In genomic region chr18:36693931-36694661, GRCh38 we compare ENCODE assay signal across 12 cellular contexts.
DNase-seq lines count a peak whose midpoint lies in the region; ATAC-seq and TF ChIP-seq lines count a peak whose summit lies in the region.
"Had no signal": no experiment of that assay in that cellular context is flagged by ENCODE, and none has a peak within 500 bp of the region (broad histone marks: within the 10 kb centered on the region; RNA-seq: fewer than 3 reads in every experiment).

No MANE protein-coding gene starts in this region.

- TF ChIP-seq CTCF in brain (conservative IDR thresholded peaks at IDR 0.05) (no peak), osteoblast (IDR thresholded peaks at IDR 0.05; ENCODE audit: extremely low read depth, low read depth, low read length) (no peak), MM.1S (IDR thresholded peaks at IDR 0.05; ENCODE audit: low read length) (no peak)

- H3F3A ChIP-seq in MM.1S (ENCODE audit: insufficient read depth, low read length) = no peaks in the 10 kb centered on the region

- peak overlapping the region in 4 of 5 experiments; percentile 15 to 75 (median 26) for H3K27ac Mint-ChIP-seq in brain
- H3K27ac Mint-ChIP-seq: activated B cell treated with CpG ODN at 0.5 μM for 24 hours; activated naive CD8-positive, alpha-beta T cell treated with anti-CD3 and anti-CD28 coated beads, Interleukin-2, amount 10 ng/mL, durations not matched to agents 7 days and 5 days; natural killer cell had no signal

- H3K36me3 ChIP-seq in osteoblast (ENCODE audit: insufficient read depth, low read length) = no peaks in the 10 kb centered on the region
- H3K36me3 ChIP-seq in MM.1S (replicated peaks; ENCODE audit: insufficient read depth, low read length) = no peaks in the 10 kb centered on the region
- H3K36me3 ChIP-seq: gastrocnemius medialis had no signal

- in situ Hi-C loops in G401 (cut with HindIII; ENCODE audit: low sequenced_read_pairs) = no loop called here

- no peaks in the 10 kb centered on the region for H3K27me3 Mint-ChIP-seq in brain
- H3K27me3 Mint-ChIP-seq: activated B cell treated with CpG ODN at 0.5 μM for 24 hours had no signal

- no peaks in the 10 kb centered on the region for H3K9me3 Mint-ChIP-seq in brain
- H3K9me3 Mint-ChIP-seq: activated B cell treated with CpG ODN at 0.5 μM for 24 hours; activated naive CD8-positive, alpha-beta T cell treated with anti-CD3 and anti-CD28 coated beads, Interleukin-2, amount 10 ng/mL, durations not matched to agents 7 days and 5 days; natural killer cell had no signal

- H3K9ac ChIP-seq in MM.1S (ENCODE audit: low read length) = no peak overlapping the region

- H4K20me1 ChIP-seq in osteoblast (ENCODE audit: insufficient read depth, low read length) = no peaks in the 10 kb centered on the region
- no peaks in the 10 kb centered on the region for H4K20me1 ChIP-seq in MM.1S (ENCODE audit: insufficient read depth, low read length)

- H3K36me3 Mint-ChIP-seq in brain = peaks cover 24% of the 10 kb centered on the region
- H3K36me3 Mint-ChIP-seq: activated naive CD8-positive, alpha-beta T cell treated with anti-CD3 and anti-CD28 coated beads, Interleukin-2, amount 10 ng/mL, durations not matched to agents 7 days and 5 days; natural killer cell had no signal

- H3K4me1 ChIP-seq in osteoblast (ENCODE audit: insufficient read depth, low read length) (peaks cover 22% of the 10 kb centered on the region), MM.1S (ENCODE audit: low read length) (no peaks in the 10 kb centered on the region)

- H2AFZ ChIP-seq in osteoblast (ENCODE audit: low read length) = no peak overlapping the region
- H2AFZ ChIP-seq in MM.1S (ENCODE audit: low read length) = no peak overlapping the region

- H3K27me3 ChIP-seq in osteoblast (ENCODE audit: insufficient read depth, low read length) (no peaks in the 10 kb centered on the region), MM.1S (replicated peaks; ENCODE audit: insufficient read depth, low read length) (no peaks in the 10 kb centered on the region)
- H3K27me3 ChIP-seq: gastrocnemius medialis had no signal

- peak; percentile 95 for DNase-seq in DMS53 treated with DMSO at 0.1 percent for 48 hours (lab: John Stamatoyannopoulos, UW; ENCODE audit: unreplicated experiment)
- DNase-seq in NCI-H2029 treated with DMSO at 0.1 percent for 48 hours (lab: John Stamatoyannopoulos, UW) = peak; percentile 86
- DNase-seq in osteoblast (ENCODE audit: insufficient read length, low spot score, missing footprints) = no peak
- DNase-seq in G401 (ENCODE audit: low spot score) = no peak
- no peak for DNase-seq in putamen (ENCODE audit: low spot score)
- DNase-seq in MM.1S = no peak
- DNase-seq: activated B cell treated with CpG ODN at 0.5 μM for 24 hours; activated naive CD8-positive, alpha-beta T cell treated with anti-CD3 and anti-CD28 coated beads, Interleukin-2, amount 10 ng/mL, durations not matched to agents 7 days and 5 days; gastrocnemius medialis; natural killer cell had no signal

- H3K4me2 ChIP-seq in osteoblast (ENCODE audit: insufficient read depth, low read length) = peak overlapping the region; percentile 20
- H3K4me2 ChIP-seq in MM.1S (ENCODE audit: low read depth, low read length) = no peak overlapping the region

- no peaks in the 10 kb centered on the region for H3K9me2 ChIP-seq in MM.1S (replicated peaks; ENCODE audit: insufficient read depth, low read length)

- H3K4me3 ChIP-seq in osteoblast (ENCODE audit: insufficient read depth, low read length) = no peak overlapping the region
- no peak overlapping the region for H3K4me3 ChIP-seq in MM.1S (ENCODE audit: low read length)
- H3K4me3 ChIP-seq: gastrocnemius medialis had no signal

- peaks cover 37% of the 10 kb centered on the region for H3K4me1 Mint-ChIP-seq in brain
- H3K4me1 Mint-ChIP-seq: activated B cell treated with CpG ODN at 0.5 μM for 24 hours; activated naive CD8-positive, alpha-beta T cell treated with anti-CD3 and anti-CD28 coated beads, Interleukin-2, amount 10 ng/mL, durations not matched to agents 7 days and 5 days; natural killer cell had no signal

- no peak overlapping the region for H3K4me3 Mint-ChIP-seq in brain
- H3K4me3 Mint-ChIP-seq: activated B cell treated with CpG ODN at 0.5 μM for 24 hours; activated naive CD8-positive, alpha-beta T cell treated with anti-CD3 and anti-CD28 coated beads, Interleukin-2, amount 10 ng/mL, durations not matched to agents 7 days and 5 days; natural killer cell had no signal

- no peak overlapping the region for H3K27ac ChIP-seq in osteoblast (ENCODE audit: low read depth, low read length)
- no peak overlapping the region for H3K27ac ChIP-seq in MM.1S (ENCODE audit: low read length)
- H3K27ac ChIP-seq: gastrocnemius medialis had no signal

- H3K79me2 ChIP-seq in osteoblast (ENCODE audit: insufficient read depth, low read length) (no peaks in the 10 kb centered on the region), MM.1S (ENCODE audit: low read length) (no peaks in the 10 kb centered on the region)

- H3K9me3 ChIP-seq in osteoblast (ENCODE audit: low read depth, low read length) (no peaks in the 10 kb centered on the region), MM.1S (replicated peaks; ENCODE audit: insufficient read depth, low read length) (no peaks in the 10 kb centered on the region)
- H3K9me3 ChIP-seq: gastrocnemius medialis had no signal

- ATAC-seq in HG03135 (IDR thresholded peaks at IDR 0.05; ENCODE audit: unreplicated experiment) = no peak
- ATAC-seq: gastrocnemius medialis, natural killer cell had no signal

Comparison
In these comparisons a context has a peak if more than half of its experiments do, and no peak if none do; other contexts are left out.
1. DNase-seq: peak in DMS53 treated with DMSO at 0.1 percent for 48 hours (single experiment) and NCI-H2029 treated with DMSO at 0.1 percent for 48 hours (single experiment); none in osteoblast (single experiment), G401 (single experiment), putamen (single experiment) and MM.1S (single experiment).